ENCODE assay signal across 1 cellular context in the genomic region with DNA sequence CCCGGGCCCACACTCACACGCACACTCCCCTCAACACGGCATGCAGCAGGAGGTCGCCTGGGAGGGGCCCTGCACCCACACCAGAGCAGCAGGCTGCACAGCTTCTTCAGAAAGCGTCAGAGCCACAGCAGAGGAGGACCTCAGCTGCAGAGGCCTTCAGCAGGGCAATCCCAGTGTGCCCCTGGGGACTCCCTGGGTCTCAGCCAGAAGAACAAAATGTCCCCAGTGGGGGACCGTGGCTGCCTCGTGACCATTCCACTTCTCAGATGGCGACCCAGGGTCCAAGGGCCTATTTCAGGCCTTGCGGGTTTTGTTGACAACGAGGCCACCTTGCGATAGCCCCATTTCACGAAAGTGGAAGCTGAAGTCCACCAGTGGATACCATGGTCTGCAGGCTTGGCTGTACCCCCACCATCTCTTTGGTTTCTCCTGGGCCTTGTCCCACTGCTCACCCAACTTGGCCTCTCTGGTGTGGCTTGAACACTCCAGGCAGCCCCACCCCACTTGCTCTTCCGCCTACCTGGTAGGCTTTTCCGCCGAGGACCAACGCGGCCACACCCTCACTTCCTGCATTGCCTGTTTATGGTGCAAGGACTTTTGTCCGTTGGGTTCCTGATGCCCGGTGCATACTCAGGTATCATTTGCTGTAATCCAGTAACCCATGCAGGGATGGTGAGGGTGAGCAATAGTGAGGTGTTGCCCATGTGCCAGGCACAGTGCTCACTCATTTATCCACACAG.
TF ChIP-seq lines count a peak whose summit lies in the region.

No MANE protein-coding gene starts in this region.

TF ChIP-seq in K562, 482 proteins besides CTCF, POLR2A, EP300 and RAD21:
- TF ChIP-seq ARID2 (IDR thresholded peaks at IDR 0.05) (no peak), NFXL1 (CRISPR knock-in tag; IDR thresholded peaks at IDR 0.05) (no peak), ZNF23 (CRISPR knock-in tag; IDR thresholded peaks at IDR 0.05) (no peak), FOSL1 (tag; conservative IDR thresholded peaks at IDR 0.05) (no peak), MED1 (CRISPR knock-in tag; IDR thresholded peaks at IDR 0.05; ENCODE audit: borderline replicate concordance) (no peak), SRSF7 (optimal IDR thresholded peaks at IDR 0.05; ENCODE audit: low read depth, low read length) (no peak)
- TF ChIP-seq, protein P1, sequence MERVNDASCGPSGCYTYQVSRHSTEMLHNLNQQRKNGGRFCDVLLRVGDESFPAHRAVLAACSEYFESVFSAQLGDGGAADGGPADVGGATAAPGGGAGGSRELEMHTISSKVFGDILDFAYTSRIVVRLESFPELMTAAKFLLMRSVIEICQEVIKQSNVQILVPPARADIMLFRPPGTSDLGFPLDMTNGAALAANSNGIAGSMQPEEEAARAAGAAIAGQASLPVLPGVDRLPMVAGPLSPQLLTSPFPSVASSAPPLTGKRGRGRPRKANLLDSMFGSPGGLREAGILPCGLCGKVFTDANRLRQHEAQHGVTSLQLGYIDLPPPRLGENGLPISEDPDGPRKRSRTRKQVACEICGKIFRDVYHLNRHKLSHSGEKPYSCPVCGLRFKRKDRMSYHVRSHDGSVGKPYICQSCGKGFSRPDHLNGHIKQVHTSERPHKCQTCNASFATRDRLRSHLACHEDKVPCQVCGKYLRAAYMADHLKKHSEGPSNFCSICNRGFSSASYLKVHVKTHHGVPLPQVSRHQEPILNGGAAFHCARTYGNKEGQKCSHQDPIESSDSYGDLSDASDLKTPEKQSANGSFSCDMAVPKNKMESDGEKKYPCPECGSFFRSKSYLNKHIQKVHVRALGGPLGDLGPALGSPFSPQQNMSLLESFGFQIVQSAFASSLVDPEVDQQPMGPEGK (CRISPR knock-in tag; IDR thresholded peaks at IDR 0.05; ENCODE audit: borderline replicate concordance): no peak
TF ChIP-seq in K562: peak in this region for 0.
